ENCODE assay signal across 14 cellular contexts in the genomic region with DNA sequence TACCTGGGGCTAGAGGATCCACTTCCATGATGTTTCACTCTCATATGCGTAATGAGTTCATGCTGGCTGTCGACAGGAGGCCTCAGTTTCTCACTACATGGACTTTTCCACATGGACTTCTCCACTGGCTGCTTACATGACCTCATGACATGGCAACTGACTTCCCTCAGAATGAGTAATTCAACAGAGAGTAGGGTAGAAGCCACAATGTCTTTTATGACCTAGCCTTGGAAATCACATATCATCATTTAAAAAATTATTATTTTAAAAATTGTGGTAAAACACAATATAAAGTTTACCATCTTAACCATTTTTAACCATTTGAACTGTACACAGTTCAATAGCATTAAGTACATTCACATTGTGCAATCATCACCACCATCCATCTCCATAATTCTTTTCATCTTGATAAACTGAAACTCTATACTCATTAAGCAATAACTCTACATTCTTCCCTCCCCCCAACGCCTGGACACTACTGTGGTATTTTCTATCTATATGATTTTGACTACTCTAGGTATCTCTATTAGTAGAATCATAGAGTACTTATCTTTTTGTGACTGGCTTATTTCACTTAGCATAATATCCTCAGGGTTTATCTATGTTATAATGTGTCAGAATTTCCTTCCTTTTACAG.
"Had no signal": no experiment of that assay in that cellular context is flagged by ENCODE, and none has a peak within 500 bp of the region (broad histone marks: within the 10 kb centered on the region; RNA-seq: fewer than 3 reads in every experiment).

No MANE protein-coding gene starts in this region.

- H3K27ac ChIP-seq: adrenal gland, thyroid gland, vagina had no signal

- H3K4me3 Mint-ChIP-seq: activated CD4-positive, alpha-beta memory T cell treated with anti-CD3 and anti-CD28 coated beads, Interleukin-2, amount 10 ng/mL, durations not matched to agents 7 days and 5 days; activated naive CD4-positive, alpha-beta T cell treated with anti-CD3 and anti-CD28 coated beads for 36 hours; activated T-helper 1 cell treated with anti-CD3 and anti-CD28 coated beads, Interleukin-12 subunit alpha, Interleukin-12 subunit beta, Interleukin-2, Interleukin-4 antibody, amounts not matched to agents 30 ng/mL and 10 ng/mL and 1 ng/mL, durations not matched to agents 14 hours and 24 hours and 36 hours; endodermal cell; naive B cell had no signal

- H3K27ac Mint-ChIP-seq: activated CD4-positive, alpha-beta memory T cell treated with anti-CD3 and anti-CD28 coated beads, Interleukin-2, amount 10 ng/mL, durations not matched to agents 7 days and 5 days; activated naive CD4-positive, alpha-beta T cell treated with anti-CD3 and anti-CD28 coated beads for 36 hours; activated T-helper 1 cell treated with anti-CD3 and anti-CD28 coated beads, Interleukin-12 subunit alpha, Interleukin-12 subunit beta, Interleukin-2, Interleukin-4 antibody, amounts not matched to agents 30 ng/mL and 10 ng/mL and 1 ng/mL, durations not matched to agents 14 hours and 24 hours and 36 hours; endodermal cell; naive B cell had no signal

- H3K27me3 Mint-ChIP-seq: activated CD4-positive, alpha-beta memory T cell treated with anti-CD3 and anti-CD28 coated beads, Interleukin-2, amount 10 ng/mL, durations not matched to agents 7 days and 5 days; naive B cell had no signal

- H3K36me3 ChIP-seq: adrenal gland, thyroid gland, vagina had no signal

- H3K9me3 ChIP-seq: adrenal gland, thyroid gland, vagina had no signal

- H3K27me3 ChIP-seq: adrenal gland, thyroid gland, vagina had no signal

- DNase-seq: activated CD4-positive, alpha-beta memory T cell treated with anti-CD3 and anti-CD28 coated beads, Interleukin-2, amount 10 ng/mL, durations not matched to agents 7 days and 5 days; activated CD8-positive, alpha-beta memory T cell treated with anti-CD3 and anti-CD28 coated beads, Interleukin-2, amount 50 U/mL, for 4 hours; activated naive CD4-positive, alpha-beta T cell treated with anti-CD3 and anti-CD28 coated beads for 36 hours; adrenal gland; endodermal cell; erythroblast; hypothalamus; midbrain; naive B cell; posterior cingulate gyrus; thyroid gland had no signal

- H3K9me3 Mint-ChIP-seq: endodermal cell had no signal

- H3K4me3 ChIP-seq: adrenal gland, smooth muscle cell, thyroid gland, vagina had no signal

- H3K4me1 ChIP-seq: adrenal gland had no signal

- H3K4me2 ChIP-seq: smooth muscle cell had no signal

- H3K4me1 Mint-ChIP-seq: naive B cell had no signal
